ENCODE assay signal across 20 cellular contexts in the genomic region with DNA sequence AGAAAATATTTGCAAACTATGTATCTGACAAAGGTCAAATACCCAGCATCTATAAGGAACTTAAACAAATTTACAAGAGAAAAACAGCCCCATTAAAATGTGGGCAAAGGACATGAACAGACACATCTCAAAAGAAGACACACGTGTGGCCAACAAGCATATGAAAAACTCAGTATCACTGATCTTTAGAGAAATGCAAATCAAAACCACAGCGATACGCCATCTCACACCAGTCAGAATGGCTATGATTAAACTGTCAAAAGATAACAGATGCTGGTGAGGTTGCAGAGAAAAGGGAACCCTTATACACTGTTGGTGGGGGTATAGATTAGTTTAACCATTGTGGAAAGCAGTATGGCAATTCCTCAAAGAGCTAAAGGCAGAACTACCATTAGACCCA.
"Had no signal": no experiment of that assay in that cellular context is flagged by ENCODE, and none has a peak within 500 bp of the region (broad histone marks: within the 10 kb centered on the region; RNA-seq: fewer than 3 reads in every experiment).

No MANE protein-coding gene starts in this region.

- H3K4me1 ChIP-seq: gastroesophageal sphincter had no signal

- H3K36me3 ChIP-seq: esophagus muscularis mucosa, gastroesophageal sphincter, heart right ventricle, left lung, lower lobe of right lung had no signal

- DNase-seq: dermis blood vessel endothelial cell; dorsolateral prefrontal cortex; effector CD4-positive, alpha-beta T cell; effector memory CD4-positive, alpha-beta T cell; foreskin keratinocyte; glutamatergic neuron; head of caudate nucleus; heart right ventricle; hippocampal formation; left cardiac atrium; left lung; left ventricle myocardium superior; lower lobe of right lung; mesenchymal stem cell; mucosa of descending colon; naive B cell; natural killer cell had no signal

- H3K27me3 ChIP-seq: esophagus muscularis mucosa, foreskin keratinocyte, gastroesophageal sphincter, heart right ventricle, left lung had no signal

- ATAC-seq: foreskin keratinocyte, gastroesophageal sphincter, heart right ventricle, left cardiac atrium, left lung, left ventricle myocardium superior, lower lobe of right lung, mucosa of descending colon had no signal

- H3K27ac ChIP-seq: coronary artery, dorsolateral prefrontal cortex, esophagus muscularis mucosa, foreskin keratinocyte, gastroesophageal sphincter, heart right ventricle, left lung, lower lobe of right lung had no signal

- H3K4me3 ChIP-seq: coronary artery, dorsolateral prefrontal cortex, esophagus muscularis mucosa, gastroesophageal sphincter, heart right ventricle, left lung, lower lobe of right lung, mucosa of descending colon had no signal

- H3K9me3 ChIP-seq: esophagus muscularis mucosa, gastroesophageal sphincter, left lung, lower lobe of right lung, mucosa of descending colon had no signal
